Comparison of ENCODE assay signal across 16 cellular contexts in genomic region chr3:110327870-110328269, GRCh38.
DNase-seq lines count a peak whose midpoint lies in the region; ATAC-seq and TF ChIP-seq lines count a peak whose summit lies in the region.
"Had no signal": no experiment of that assay in that cellular context is flagged by ENCODE, and none has a peak within 500 bp of the region (broad histone marks: within the 10 kb centered on the region; RNA-seq: fewer than 3 reads in every experiment).

No MANE protein-coding gene starts in this region.

- H3K36me3 Mint-ChIP-seq in activated T-cell treated with anti-CD3 and anti-CD28 coated beads, Interleukin-2, amount 50 U/mL, for 4 hours (ENCODE audit: insufficient read depth): no peaks in the 10 kb centered on the region
- H3K36me3 Mint-ChIP-seq: CD4-positive, CD25-positive, alpha-beta regulatory T cell had no signal

- in situ Hi-C loops in G401 (cut with HindIII; ENCODE audit: low sequenced_read_pairs): no loop called here

- no peak overlapping the region for H3K27ac ChIP-seq in foreskin keratinocyte

- no peaks in the 10 kb centered on the region for H3K4me1 ChIP-seq in foreskin keratinocyte

- DNase-seq in A172 (ENCODE audit: low spot score): peak; percentile 56
- DNase-seq in HT1080 (ENCODE audit: low read depth): peak; percentile 66
- DNase-seq in amniotic epithelial cell (ENCODE audit: low read depth): peak; percentile 18
- DNase-seq in foreskin keratinocyte: peak; percentile 23 to 44
- DNase-seq in G401 (ENCODE audit: low spot score): no peak
- DNase-seq in stimulated activated naive CD4-positive, alpha-beta T cell treated with Interleukin-2 at 50 U/mL for 16 hours (lab: John Stamatoyannopoulos, UW): no peak
- no peak for DNase-seq in HCEC 1CT
- DNase-seq in activated T-cell treated with anti-CD3 and anti-CD28 coated beads, Interleukin-2, amount 50 U/mL, for 4 hours: no peak
- DNase-seq: CD4-positive, CD25-positive, alpha-beta regulatory T cell; DMS79; KG1; MM.1S; NCI-H2029; NCI-H524 treated with DMSO at 0.1 percent for 48 hours; SK-N-SH had no signal

- H3K4me1 Mint-ChIP-seq in activated T-cell treated with anti-CD3 and anti-CD28 coated beads, Interleukin-2, amount 50 U/mL, for 4 hours (ENCODE audit: low read depth): no peaks in the 10 kb centered on the region
- H3K4me1 Mint-ChIP-seq: CD4-positive, CD25-positive, alpha-beta regulatory T cell had no signal

- no peak overlapping the region for H3K4me3 Mint-ChIP-seq in activated T-cell treated with anti-CD3 and anti-CD28 coated beads, Interleukin-2, amount 50 U/mL, for 4 hours
- H3K4me3 Mint-ChIP-seq: CD4-positive, CD25-positive, alpha-beta regulatory T cell had no signal

- no peaks in the 10 kb centered on the region for H3K27me3 ChIP-seq in foreskin keratinocyte

- peaks cover 6% of the 10 kb centered on the region for H3K9me3 Mint-ChIP-seq in activated T-cell treated with anti-CD3 and anti-CD28 coated beads, Interleukin-2, amount 50 U/mL, for 4 hours

- no peak for TF ChIP-seq CTCF in foreskin keratinocyte (conservative IDR thresholded peaks at IDR 0.05)

- no peaks in the 10 kb centered on the region for H3K27me3 Mint-ChIP-seq in activated T-cell treated with anti-CD3 and anti-CD28 coated beads, Interleukin-2, amount 50 U/mL, for 4 hours (ENCODE audit: low read depth)
- H3K27me3 Mint-ChIP-seq: CD4-positive, CD25-positive, alpha-beta regulatory T cell had no signal

- ATAC-seq in foreskin keratinocyte: peak; percentile 68
- no peak for ATAC-seq in activated T-cell treated with anti-CD3 and anti-CD28 coated beads, Interleukin-2, amount 50 U/mL, for 4 hours
- ATAC-seq: Right ventricle myocardium inferior had no signal

Comparison
In these comparisons a context has a peak if more than half of its experiments do, and no peak if none do; other contexts are left out.
1. DNase-seq: peak in A172 (single experiment), HT1080 (single experiment), amniotic epithelial cell (single experiment) and foreskin keratinocyte (2 of 2); none in G401 (single experiment), stimulated activated naive CD4-positive, alpha-beta T cell treated with Interleukin-2 at 50 U/mL for 16 hours (single experiment), HCEC 1CT (single experiment) and activated T-cell treated with anti-CD3 and anti-CD28 coated beads, Interleukin-2, amount 50 U/mL, for 4 hours (single experiment).